In genomic region chr7:32648408-32649156, GRCh38 we compare ENCODE assay signal across 27 cellular contexts.
"Had no signal": no experiment of that assay in that cellular context is flagged by ENCODE, and none has a peak within 500 bp of the region (broad histone marks: within the 10 kb centered on the region; RNA-seq: fewer than 3 reads in every experiment).

No MANE protein-coding gene starts in this region.

- H3K36me3 ChIP-seq: ovary, sigmoid colon, thyroid gland, upper lobe of left lung had no signal

- H3K4me3 ChIP-seq: ovary, sigmoid colon, thyroid gland, upper lobe of left lung had no signal

- ATAC-seq: esophagus mucosa; left cardiac atrium; left ventricle myocardium superior; stimulated activated effector memory CD8-positive, alpha-beta T cell treated with anti-CD3 and anti-CD28 coated beads, Interleukin-12 subunit alpha, Interleukin-12 subunit beta, amount 100 ng/mL, for 72 hours; stimulated activated naive CD8-positive, alpha-beta T cell treated with anti-CD3 and anti-CD28 coated beads, Interleukin-15, amount 100 ng/mL, for 72 hours had no signal

- H3K4me1 ChIP-seq: sigmoid colon, thyroid gland, upper lobe of left lung had no signal

- FAIRE-seq: endothelial cell of umbilical vein, keratinocyte, small intestine had no signal

- DNase-seq: activated CD4-positive, alpha-beta T cell treated with anti-CD3 and anti-CD28 coated beads for 4 hours; activated CD4-positive, alpha-beta T cell treated with anti-CD3 and anti-CD28 coated beads, Interleukin-2, amount 50 U/mL, for 4 hours; activated effector memory CD4-positive, alpha-beta T cell treated with Interleukin-2 at 50 U/mL for 16 hours; activated naive CD4-positive, alpha-beta T cell treated with anti-CD3 and anti-CD28 coated beads for 36 hours; activated naive CD8-positive, alpha-beta T cell treated with anti-CD3 and anti-CD28 coated beads, Interleukin-2, amount 10 ng/mL, durations not matched to agents 7 days and 5 days; activated T-cell treated with anti-CD3 and anti-CD28 coated beads for 4 hours; caudate nucleus; foreskin fibroblast; head of caudate nucleus; hippocampal formation; left cardiac atrium; left ventricle myocardium superior; naive B cell; ovary; retina; sigmoid colon; small intestine; stimulated activated CD4-positive, alpha-beta T cell treated with anti-CD3 and anti-CD28 coated beads, Interleukin-4, amount 100 ng/mL, for 24 hours; stimulated activated naive CD8-positive, alpha-beta T cell treated with anti-CD3 and anti-CD28 coated beads, Interleukin-15, amount 100 ng/mL, for 72 hours; T-helper 2 cell; thyroid gland; upper lobe of left lung had no signal

- H3K9me3 Mint-ChIP-seq: activated naive CD4-positive, alpha-beta T cell treated with anti-CD3 and anti-CD28 coated beads for 36 hours; activated naive CD8-positive, alpha-beta T cell treated with anti-CD3 and anti-CD28 coated beads, Interleukin-2, amount 10 ng/mL, durations not matched to agents 7 days and 5 days; stimulated activated naive CD8-positive, alpha-beta T cell treated with anti-CD3 and anti-CD28 coated beads, Interleukin-15, amount 100 ng/mL, for 72 hours had no signal

- H3K4me3 Mint-ChIP-seq: activated naive CD4-positive, alpha-beta T cell treated with anti-CD3 and anti-CD28 coated beads for 36 hours; activated naive CD8-positive, alpha-beta T cell treated with anti-CD3 and anti-CD28 coated beads, Interleukin-2, amount 10 ng/mL, durations not matched to agents 7 days and 5 days; naive B cell; stimulated activated effector memory CD8-positive, alpha-beta T cell treated with anti-CD3 and anti-CD28 coated beads, Interleukin-12 subunit alpha, Interleukin-12 subunit beta, amount 100 ng/mL, for 72 hours; stimulated activated naive CD8-positive, alpha-beta T cell treated with anti-CD3 and anti-CD28 coated beads, Interleukin-15, amount 100 ng/mL, for 72 hours had no signal

- H3K27ac ChIP-seq: ovary, sigmoid colon, thyroid gland, upper lobe of left lung had no signal

- H3K27me3 Mint-ChIP-seq: naive B cell, progenitor cell of endocrine pancreas had no signal

- H3K4me1 Mint-ChIP-seq: activated naive CD8-positive, alpha-beta T cell treated with anti-CD3 and anti-CD28 coated beads, Interleukin-2, amount 10 ng/mL, durations not matched to agents 7 days and 5 days; stimulated activated effector memory CD8-positive, alpha-beta T cell treated with anti-CD3 and anti-CD28 coated beads, Interleukin-12 subunit alpha, Interleukin-12 subunit beta, amount 100 ng/mL, for 72 hours; stimulated activated naive CD8-positive, alpha-beta T cell treated with anti-CD3 and anti-CD28 coated beads, Interleukin-15, amount 100 ng/mL, for 72 hours had no signal

- H3K9me3 ChIP-seq: ovary, sigmoid colon, thyroid gland, upper lobe of left lung had no signal

- H3K27me3 ChIP-seq: ovary, sigmoid colon, thyroid gland, upper lobe of left lung had no signal

- H3K27ac Mint-ChIP-seq: activated naive CD4-positive, alpha-beta T cell treated with anti-CD3 and anti-CD28 coated beads for 36 hours; activated naive CD8-positive, alpha-beta T cell treated with anti-CD3 and anti-CD28 coated beads, Interleukin-2, amount 10 ng/mL, durations not matched to agents 7 days and 5 days; naive B cell; progenitor cell of endocrine pancreas; stimulated activated effector memory CD8-positive, alpha-beta T cell treated with anti-CD3 and anti-CD28 coated beads, Interleukin-12 subunit alpha, Interleukin-12 subunit beta, amount 100 ng/mL, for 72 hours; stimulated activated naive CD8-positive, alpha-beta T cell treated with anti-CD3 and anti-CD28 coated beads, Interleukin-15, amount 100 ng/mL, for 72 hours had no signal

- H3K36me3 Mint-ChIP-seq: activated naive CD8-positive, alpha-beta T cell treated with anti-CD3 and anti-CD28 coated beads, Interleukin-2, amount 10 ng/mL, durations not matched to agents 7 days and 5 days; stimulated activated effector memory CD8-positive, alpha-beta T cell treated with anti-CD3 and anti-CD28 coated beads, Interleukin-12 subunit alpha, Interleukin-12 subunit beta, amount 100 ng/mL, for 72 hours had no signal
